ENCODE assay signal across 26 cellular contexts in the genomic region with DNA sequence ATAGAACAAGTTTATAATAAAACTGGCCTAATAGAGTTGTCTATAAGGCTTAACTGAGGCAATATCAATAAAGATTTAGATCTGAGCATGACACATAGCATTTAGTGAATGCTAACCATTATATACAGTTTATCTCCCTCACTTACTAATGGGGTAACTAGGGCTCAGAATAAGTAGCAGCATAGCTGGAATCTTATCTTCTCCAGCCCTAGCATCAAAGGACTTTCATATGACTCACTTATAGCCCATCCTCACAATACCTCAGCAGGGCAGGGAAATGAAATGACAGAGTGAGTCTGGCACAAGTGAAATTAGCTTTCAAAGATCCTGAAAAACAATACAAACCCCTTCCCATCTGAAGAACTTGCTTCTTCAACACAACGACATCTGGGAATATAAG.
"Had no signal": no experiment of that assay in that cellular context is flagged by ENCODE, and none has a peak within 500 bp of the region (broad histone marks: within the 10 kb centered on the region; RNA-seq: fewer than 3 reads in every experiment).

No MANE protein-coding gene starts in this region.

- H3K27me3 ChIP-seq: esophagus squamous epithelium, neural progenitor cell, right atrium auricular region, stomach, thyroid gland had no signal

- H3K4me1 Mint-ChIP-seq: immature natural killer cell; memory B cell; naive thymus-derived CD4-positive, alpha-beta T cell; nephron had no signal

- H3K4me1 ChIP-seq: esophagus squamous epithelium, lower lobe of right lung, neural progenitor cell, prostate gland, right atrium auricular region, stomach, thyroid gland had no signal

- H3K27ac ChIP-seq: coronary artery, esophagus squamous epithelium, lower lobe of right lung, neural progenitor cell, prostate gland, right atrium auricular region, stomach, thyroid gland had no signal

- H3K4me3 Mint-ChIP-seq: immature natural killer cell; memory B cell; naive thymus-derived CD4-positive, alpha-beta T cell; nephron; neural progenitor cell had no signal

- H3K9ac ChIP-seq: neural progenitor cell had no signal

- H3K36me3 Mint-ChIP-seq: immature natural killer cell; memory B cell; naive thymus-derived CD4-positive, alpha-beta T cell; neural progenitor cell had no signal

- H3K27ac Mint-ChIP-seq: immature natural killer cell; memory B cell; naive thymus-derived CD4-positive, alpha-beta T cell; nephron; neural progenitor cell had no signal

- H3K9me3 ChIP-seq: esophagus squamous epithelium, lower lobe of right lung, prostate gland, right atrium auricular region, stomach, thyroid gland had no signal

- H3K4me2 ChIP-seq: neural progenitor cell, smooth muscle cell had no signal

- H3K4me3 ChIP-seq: coronary artery, esophagus squamous epithelium, lower lobe of right lung, neural progenitor cell, prostate gland, right atrium auricular region, smooth muscle cell, stomach, thyroid gland had no signal

- ATAC-seq: left ventricle myocardium superior; lower lobe of right lung; naive thymus-derived CD4-positive, alpha-beta T cell; sciatic nerve had no signal

- H2AFZ ChIP-seq: neural progenitor cell had no signal

- H3K36me3 ChIP-seq: esophagus squamous epithelium, lower lobe of right lung, neural progenitor cell, prostate gland, right atrium auricular region, stomach, thyroid gland had no signal

- DNase-seq: dermis blood vessel endothelial cell; effector memory CD4-positive, alpha-beta T cell; esophagus squamous epithelium; hypothalamus; immature natural killer cell; left ventricle myocardium superior; lower lobe of right lung; midbrain; naive thymus-derived CD4-positive, alpha-beta T cell; nucleus accumbens; stimulated activated CD4-positive, alpha-beta T cell treated with anti-CD3 and anti-CD28 coated beads, Interleukin-12 subunit alpha, Interleukin-12 subunit beta, amount 100 ng/mL, for 4 hours; stimulated activated CD4-positive, alpha-beta T cell treated with anti-CD3 and anti-CD28 coated beads, Interleukin-1b, Interleukin-23, amount 100 ng/mL, for 48 hours; stimulated activated CD4-positive, alpha-beta T cell treated with anti-CD3 and anti-CD28 coated beads, Interleukin-4, amount 100 ng/mL, for 1 hour; stimulated activated CD8-positive, alpha-beta memory T cell treated with anti-CD3 and anti-CD28 coated beads, Interleukin-4, amount 100 ng/mL, for 48 hours; stimulated activated naive CD4-positive, alpha-beta T cell; stomach; thyroid gland; trophoblast cell had no signal

- H3K9me3 Mint-ChIP-seq: nephron, neural progenitor cell had no signal
